Comparison of ENCODE assay signal across 23 cellular contexts in the genomic region with DNA sequence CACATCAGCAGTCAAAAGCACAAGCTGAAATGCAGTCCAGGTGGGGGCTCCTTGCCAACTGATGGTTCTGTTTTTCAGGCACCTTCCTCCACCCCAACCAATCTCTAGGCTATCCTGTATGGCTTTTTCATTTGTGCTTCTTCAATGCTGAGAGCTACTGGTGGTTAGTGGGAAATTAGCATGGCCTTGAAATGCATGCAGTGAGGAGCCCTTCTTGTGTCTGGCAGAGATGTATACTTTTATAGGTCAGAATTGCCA.
"Had no signal": no experiment of that assay in that cellular context is flagged by ENCODE, and none has a peak within 500 bp of the region (broad histone marks: within the 10 kb centered on the region; RNA-seq: fewer than 3 reads in every experiment).

No MANE protein-coding gene starts in this region.

- H3K4me3 Mint-ChIP-seq: activated CD4-positive, alpha-beta memory T cell treated with anti-CD3 and anti-CD28 coated beads for 36 hours; activated CD4-positive, alpha-beta T cell treated with anti-CD3 and anti-CD28 coated beads, Interleukin-2, amount 10 ng/mL, durations not matched to agents 7 days and 5 days; activated T-cell treated with anti-CD3 and anti-CD28 coated beads, Interleukin-2, amount 50 U/mL, for 4 hours; T-cell had no signal

- H3K4me3 ChIP-seq: cardiac muscle cell, SK-N-MC had no signal

- H3K27ac Mint-ChIP-seq: activated CD4-positive, alpha-beta memory T cell treated with anti-CD3 and anti-CD28 coated beads for 36 hours; activated CD4-positive, alpha-beta T cell treated with anti-CD3 and anti-CD28 coated beads, Interleukin-2, amount 10 ng/mL, durations not matched to agents 7 days and 5 days; activated naive CD4-positive, alpha-beta T cell treated with anti-CD3 and anti-CD28 coated beads, Interleukin-2, amount 50 U/mL, for 72 hours; T-cell had no signal

- H3K9me3 Mint-ChIP-seq: activated CD4-positive, alpha-beta memory T cell treated with anti-CD3 and anti-CD28 coated beads for 36 hours; activated CD4-positive, alpha-beta T cell treated with anti-CD3 and anti-CD28 coated beads, Interleukin-2, amount 10 ng/mL, durations not matched to agents 7 days and 5 days; activated naive CD4-positive, alpha-beta T cell treated with anti-CD3 and anti-CD28 coated beads, Interleukin-2, amount 50 U/mL, for 72 hours; activated T-cell treated with anti-CD3 and anti-CD28 coated beads, Interleukin-2, amount 50 U/mL, for 4 hours; T-cell had no signal

- H3K4me1 Mint-ChIP-seq: activated CD4-positive, alpha-beta T cell treated with anti-CD3 and anti-CD28 coated beads, Interleukin-2, amount 10 ng/mL, durations not matched to agents 7 days and 5 days; T-cell had no signal

- H3K27me3 Mint-ChIP-seq: activated CD4-positive, alpha-beta memory T cell treated with anti-CD3 and anti-CD28 coated beads for 36 hours had no signal

- DNase-seq: activated CD4-positive, alpha-beta memory T cell treated with anti-CD3 and anti-CD28 coated beads for 36 hours; activated CD4-positive, alpha-beta T cell treated with anti-CD3 and anti-CD28 coated beads, Interleukin-2, amount 10 ng/mL, durations not matched to agents 7 days and 5 days; activated CD4-positive, CD25-positive, alpha-beta regulatory T cell; activated CD8-positive, alpha-beta memory T cell treated with anti-CD3 and anti-CD28 coated beads for 24 hours; activated effector memory CD4-positive, alpha-beta T cell treated with anti-CD3 and anti-CD28 coated beads, Interleukin-2, amount 50 U/mL, for 16 hours; activated naive CD4-positive, alpha-beta T cell treated with Interleukin-2 at 50 U/mL for 16 hours; activated T-cell treated with anti-CD3 and anti-CD28 coated beads, Interleukin-2, amount 50 U/mL, for 4 hours; brain microvascular endothelial cell; MV-4-11; NCI-H1436 treated with DMSO at 0.1 percent for 48 hours; NCI-H187; NCI-H2227 treated with DMSO at 0.1 percent for 48 hours; NCI-H524 treated with DMSO at 0.1 percent for 48 hours; NCI-H774; NK-92 treated with Interleukin-12 subunit alpha and Interleukin-12 subunit beta, amount 100 ng/mL, for 24 hours; OCI-M1; RPMI8226; T-cell; T-helper 2 cell; T1000 had no signal

- H3K36me3 Mint-ChIP-seq: activated CD4-positive, alpha-beta memory T cell treated with anti-CD3 and anti-CD28 coated beads for 36 hours; activated naive CD4-positive, alpha-beta T cell treated with anti-CD3 and anti-CD28 coated beads, Interleukin-2, amount 50 U/mL, for 72 hours; T-cell had no signal

- H3K36me3 ChIP-seq: cardiac muscle cell had no signal

- H3K27me3 ChIP-seq: brain microvascular endothelial cell had no signal
